In the genomic region with DNA sequence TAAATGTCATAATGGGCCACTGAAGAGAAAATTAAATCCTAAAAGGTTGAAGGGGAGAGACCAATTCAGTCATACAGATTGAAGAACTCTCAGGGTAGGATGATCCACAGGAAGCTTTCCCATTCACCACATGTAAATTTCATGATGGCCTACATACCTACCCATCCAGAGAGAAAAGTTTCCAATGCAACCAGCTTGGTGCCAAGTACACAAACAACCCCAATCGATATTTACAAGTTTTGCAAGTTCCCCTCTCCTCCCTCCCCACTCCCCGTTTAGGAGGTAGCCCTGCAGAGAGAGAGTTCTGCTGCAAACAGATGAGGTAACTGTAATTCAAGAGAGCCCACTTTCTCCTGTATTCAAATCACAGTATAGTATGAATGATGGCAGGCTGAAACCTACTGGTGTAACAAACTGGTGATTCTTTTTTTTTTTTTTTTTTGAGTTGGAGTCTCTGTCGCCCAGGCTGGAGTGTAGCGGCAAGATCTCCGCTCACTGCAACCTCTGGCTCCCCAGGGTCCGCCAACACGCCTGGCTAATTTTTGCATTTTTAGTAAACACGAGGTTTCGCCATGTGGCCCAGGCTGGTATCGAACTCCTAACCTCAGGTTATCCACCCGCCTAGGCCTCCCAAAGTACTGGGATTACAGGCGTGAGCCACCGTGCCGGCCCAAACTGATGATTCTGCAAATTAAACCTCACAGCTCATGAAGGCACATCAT, we compare ENCODE assay signal across 1 cellular context.
TF ChIP-seq lines count a peak whose summit lies in the region.

No MANE protein-coding gene starts in this region.

TF ChIP-seq in HEK293, 187 proteins besides CTCF, POLR2A, EP300 and RAD21 (continued from another document):
- TF ChIP-seq, protein P1, sequence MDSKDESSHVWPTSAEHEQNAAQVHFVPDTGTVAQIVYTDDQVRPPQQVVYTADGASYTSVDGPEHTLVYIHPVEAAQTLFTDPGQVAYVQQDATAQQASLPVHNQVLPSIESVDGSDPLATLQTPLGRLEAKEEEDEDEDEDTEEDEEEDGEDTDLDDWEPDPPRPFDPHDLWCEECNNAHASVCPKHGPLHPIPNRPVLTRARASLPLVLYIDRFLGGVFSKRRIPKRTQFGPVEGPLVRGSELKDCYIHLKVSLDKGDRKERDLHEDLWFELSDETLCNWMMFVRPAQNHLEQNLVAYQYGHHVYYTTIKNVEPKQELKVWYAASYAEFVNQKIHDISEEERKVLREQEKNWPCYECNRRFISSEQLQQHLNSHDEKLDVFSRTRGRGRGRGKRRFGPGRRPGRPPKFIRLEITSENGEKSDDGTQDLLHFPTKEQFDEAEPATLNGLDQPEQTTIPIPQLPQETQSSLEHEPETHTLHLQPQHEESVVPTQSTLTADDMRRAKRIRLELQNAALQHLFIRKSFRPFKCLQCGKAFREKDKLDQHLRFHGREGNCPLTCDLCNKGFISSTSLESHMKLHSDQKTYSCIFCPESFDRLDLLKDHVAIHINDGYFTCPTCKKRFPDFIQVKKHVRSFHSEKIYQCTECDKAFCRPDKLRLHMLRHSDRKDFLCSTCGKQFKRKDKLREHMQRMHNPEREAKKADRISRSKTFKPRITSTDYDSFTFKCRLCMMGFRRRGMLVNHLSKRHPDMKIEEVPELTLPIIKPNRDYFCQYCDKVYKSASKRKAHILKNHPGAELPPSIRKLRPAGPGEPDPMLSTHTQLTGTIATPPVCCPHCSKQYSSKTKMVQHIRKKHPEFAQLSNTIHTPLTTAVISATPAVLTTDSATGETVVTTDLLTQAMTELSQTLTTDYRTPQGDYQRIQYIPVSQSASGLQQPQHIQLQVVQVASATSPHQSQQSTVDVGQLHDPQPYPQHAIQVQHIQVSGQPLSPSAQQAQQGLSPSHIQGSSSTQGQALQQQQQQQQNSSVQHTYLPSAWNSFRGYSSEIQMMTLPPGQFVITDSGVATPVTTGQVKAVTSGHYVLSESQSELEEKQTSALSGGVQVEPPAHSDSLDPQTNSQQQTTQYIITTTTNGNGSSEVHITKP (tag by site-specific recombination; IDR thresholded peaks at IDR 0.05) = peak; percentile 49; the same call in 1 of the 2 replicates
